In genomic region chr17:28598799-28599310, GRCh38 we compare ENCODE assay signal across 1 cellular context.
TF ChIP-seq lines count a peak whose summit lies in the region.

Gene SPAG5, minus strand, starts transcription at chr17:28599025. Its CDS starts 79 bp downstream, at chr17:28598946.

TF ChIP-seq in GM12878, 131 proteins besides CTCF, POLR2A, EP300 and RAD21 (continued from another document and continues in another):
- no peak for TF ChIP-seq ZNF274 (IDR thresholded peaks at IDR 0.05; ENCODE audit: insufficient read depth, insufficient read length)
- 0 out of 2 replicates have a peak, but pooled peaks have one; percentile 44 for TF ChIP-seq IRF3 (IDR thresholded peaks at IDR 0.05)
- no peak for TF ChIP-seq NR2C1 (IDR thresholded peaks at IDR 0.05)
- no peak for TF ChIP-seq RBBP5 (conservative IDR thresholded peaks at IDR 0.05)
- TF ChIP-seq BCLAF1 (IDR thresholded peaks at IDR 0.05), result no peak
- TF ChIP-seq NKRF (conservative IDR thresholded peaks at IDR 0.05), result peak; percentile 63
- TF ChIP-seq BCL11A (IDR thresholded peaks at IDR 0.05; ENCODE audit: low read depth, low read length), result no peak
- TF ChIP-seq STAT3 (IDR thresholded peaks at IDR 0.05; ENCODE audit: low read depth, low read length), result no peak
- no peak for TF ChIP-seq NFIC (IDR thresholded peaks at IDR 0.05; ENCODE audit: low read depth, low read length)
- TF ChIP-seq CEBPB (IDR thresholded peaks at IDR 0.05; ENCODE audit: borderline replicate concordance in 1 of 2, low read depth in 2 of 2, low read length in 2 of 2), result no peak
- no peak for TF ChIP-seq FOS (IDR thresholded peaks at IDR 0.05; ENCODE audit: borderline replicate concordance, extremely low read depth, insufficient read length)
- TF ChIP-seq CHD4 (IDR thresholded peaks at IDR 0.05), result no peak
- no peak for TF ChIP-seq RUNX3 (IDR thresholded peaks at IDR 0.05; ENCODE audit: low read length)
- no peak for TF ChIP-seq NR2F1 (conservative IDR thresholded peaks at IDR 0.05)
- no peak for TF ChIP-seq YBX1 (IDR thresholded peaks at IDR 0.05)
- no peak; the same call in 1 of the 2 replicates for TF ChIP-seq CBFB (IDR thresholded peaks at IDR 0.05; ENCODE audit: low read depth)
- TF ChIP-seq TCF12 (IDR thresholded peaks at IDR 0.05; ENCODE audit: low read depth, low read length), result peak; percentile 32; the same call in 1 of the 2 replicates
- no peak for TF ChIP-seq KDM1A (IDR thresholded peaks at IDR 0.05; ENCODE audit: borderline replicate concordance)
- TF ChIP-seq GABPA (IDR thresholded peaks at IDR 0.05; ENCODE audit: low read depth), result no peak
- TF ChIP-seq SPI1 (IDR thresholded peaks at IDR 0.05; ENCODE audit: borderline replicate concordance, insufficient read depth, low read depth, low read length), result no peak
- TF ChIP-seq TCF3 (IDR thresholded peaks at IDR 0.05; ENCODE audit: borderline replicate concordance, insufficient read depth, low read depth, low read length), result 0 out of 2 replicates have a peak, but pooled peaks have one; percentile 3
- no peak for TF ChIP-seq KLF5 (IDR thresholded peaks at IDR 0.05; ENCODE audit: partially characterized antibody)
- TF ChIP-seq PBX3 (IDR thresholded peaks at IDR 0.05; ENCODE audit: insufficient replicate concordance, low read depth, low read length), result no peak
- TF ChIP-seq RELB (IDR thresholded peaks at IDR 0.05; ENCODE audit: low read depth), result no peak
- TF ChIP-seq EZH2 (IDR thresholded peaks at IDR 0.05; ENCODE audit: borderline replicate concordance, control insufficient read depth, low read depth, low read length), result no peak
- TF ChIP-seq CREM (IDR thresholded peaks at IDR 0.05; ENCODE audit: low read depth), result peak; percentile 36; the same call in 1 of the 2 replicates
- TF ChIP-seq MTA2 (IDR thresholded peaks at IDR 0.05; ENCODE audit: low read depth), result no peak
- peak; percentile 89 for TF ChIP-seq POLR2AphosphoS5 (IDR thresholded peaks at IDR 0.05; ENCODE audit: low read length)
- no peak for TF ChIP-seq E2F8 (IDR thresholded peaks at IDR 0.05; ENCODE audit: low read depth, partially characterized antibody)
- TF ChIP-seq CUX1 (IDR thresholded peaks at IDR 0.05; ENCODE audit: insufficient replicate concordance, low read depth, low read length), result no peak
- TF ChIP-seq ZNF622 (IDR thresholded peaks at IDR 0.05), result no peak
- TF ChIP-seq TBL1XR1 (IDR thresholded peaks at IDR 0.05; ENCODE audit: low read depth, low read length), result no peak
- TF ChIP-seq TCF7 (IDR thresholded peaks at IDR 0.05; ENCODE audit: borderline replicate concordance), result no peak
- peak; percentile 57; the same call in 1 of the 2 replicates for TF ChIP-seq MAX (IDR thresholded peaks at IDR 0.05; ENCODE audit: low read depth, low read length)
- TF ChIP-seq EED (IDR thresholded peaks at IDR 0.05; ENCODE audit: low read depth), result no peak
- no peak for TF ChIP-seq ZSCAN29 (IDR thresholded peaks at IDR 0.05)
- no peak for TF ChIP-seq IRF5 (IDR thresholded peaks at IDR 0.05; ENCODE audit: borderline replicate concordance)
